ENCODE assay signal across 12 cellular contexts in genomic region chr14:100138082-100138787, GRCh38.
A peak's percentile ranks its signal among the peaks of the same experiment; 100 is the strongest.
DNase-seq lines count a peak whose midpoint lies in the region; ATAC-seq lines count a peak whose summit lies in the region.
"Had no signal": no experiment of that assay in that cellular context is flagged by ENCODE, and none has a peak within 500 bp of the region (broad histone marks: within the 10 kb centered on the region; RNA-seq: fewer than 3 reads in every experiment).

No MANE protein-coding gene starts in this region.

- no peak overlapping the region for H3K4me3 Mint-ChIP-seq in memory B cell

- H3K27me3 Mint-ChIP-seq in memory B cell: no peaks in the 10 kb centered on the region

- H3K4me1 Mint-ChIP-seq in memory B cell: peaks cover 5% of the 10 kb centered on the region

- H3K9me3 Mint-ChIP-seq in memory B cell: no peaks in the 10 kb centered on the region

- DNase-seq in CMK (ENCODE audit: low read depth): peak; percentile 34
- DNase-seq in RPMI8226: peak; percentile 78
- no peak for DNase-seq in memory B cell (ENCODE audit: low spot score in 2 of 2)
- DNase-seq in HPDE6-E6E7 (ENCODE audit: extremely low spot score): no peak
- no peak for DNase-seq in NCI-H82 treated with DMSO at 0.1 percent for 48 hours (lab: John Stamatoyannopoulos, UW; ENCODE audit: unreplicated experiment)
- DNase-seq in NCI-H1436 treated with DMSO at 0.1 percent for 48 hours (lab: John Stamatoyannopoulos, UW): no peak
- DNase-seq in NCI-H2227 (lab: John Stamatoyannopoulos, UW; ENCODE audit: unreplicated experiment): no peak
- DNase-seq: BE2C, brain microvascular endothelial cell, hippocampal formation, NCI-H1417 had no signal

- peaks cover 14% of the 10 kb centered on the region for H3K36me3 Mint-ChIP-seq in memory B cell

- peak overlapping the region; percentile 82 for H3K27ac Mint-ChIP-seq in memory B cell

- ATAC-seq in GM21381 (IDR thresholded peaks at IDR 0.05; ENCODE audit: unreplicated experiment): peak; percentile 51
- ATAC-seq in memory B cell (ENCODE audit: low read depth): peak; percentile 81

Comparison
In these comparisons a context has a peak if more than half of its experiments do, and no peak if none do; other contexts are left out.
1. DNase-seq: peak in CMK (single experiment) and RPMI8226 (single experiment); none in memory B cell (0 of 2), HPDE6-E6E7 (single experiment), NCI-H82 treated with DMSO at 0.1 percent for 48 hours (single experiment), NCI-H1436 treated with DMSO at 0.1 percent for 48 hours (single experiment) and NCI-H2227 (single experiment).